ENCODE assay signal across 15 cellular contexts in the genomic region with DNA sequence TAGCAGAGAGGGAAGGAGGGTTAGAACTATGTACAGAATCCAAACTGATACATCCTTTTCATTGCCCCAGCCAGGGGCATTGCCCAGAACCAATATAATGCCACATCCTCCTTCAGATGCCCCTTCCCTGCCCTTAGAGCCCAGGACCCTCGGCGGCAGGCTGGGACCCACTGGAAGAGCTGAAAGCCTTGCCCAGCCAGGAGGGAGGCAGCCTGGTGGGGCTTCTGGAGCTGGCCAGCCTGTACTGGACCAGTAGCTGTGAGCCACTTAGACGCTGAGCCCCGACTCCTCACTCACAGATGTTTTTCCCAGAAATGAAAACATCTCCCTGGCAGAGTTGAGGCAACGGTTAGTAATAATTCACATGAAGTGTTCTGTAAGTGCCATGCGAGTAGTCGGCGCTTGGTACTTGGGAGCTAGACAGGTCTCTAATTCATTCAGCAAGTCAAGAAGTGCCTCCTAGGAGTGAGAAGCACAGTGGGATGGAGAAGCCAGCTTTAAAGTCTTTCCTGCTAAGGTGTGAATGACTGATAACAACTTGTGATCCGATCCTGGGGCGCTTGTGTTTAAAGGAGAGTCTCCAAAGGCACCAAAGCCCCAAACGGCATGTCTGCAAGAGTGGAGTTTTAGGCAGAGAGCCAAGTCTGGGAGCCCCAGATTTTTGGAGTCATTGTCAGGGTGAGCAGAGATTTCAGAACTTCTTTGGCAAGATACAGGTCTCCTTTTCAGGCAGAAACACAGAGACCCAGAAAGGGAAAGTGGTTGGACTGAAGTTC. TPM values are rescaled to one million over a fixed set of nuclear protein-coding genes. Genes with fewer than 3 reads are reported as not detected.
A peak's percentile ranks its signal among the peaks of the same experiment; 100 is the strongest.
DNase-seq lines count a peak whose midpoint lies in the region; ATAC-seq and TF ChIP-seq lines count a peak whose summit lies in the region.
"Had no signal": no experiment of that assay in that cellular context is flagged by ENCODE, and none has a peak within 500 bp of the region (broad histone marks: within the 10 kb centered on the region; RNA-seq: fewer than 3 reads in every experiment).

No MANE protein-coding gene starts in this region.

- H3K4me1 Mint-ChIP-seq in CD4-positive, CD25-positive, alpha-beta regulatory T cell, result peaks cover 8 to 92% (median 61%) of the 10 kb centered on the region in 4 donors
- peaks cover 3% of the 10 kb centered on the region; the same call in 2 of the 3 replicates for H3K4me1 Mint-ChIP-seq in GM23338

- H3K4me2 ChIP-seq in GM23338, result no peak overlapping the region

- no peak overlapping the region for H2AFZ ChIP-seq in GM23338

- H3K4me3 Mint-ChIP-seq in CD4-positive, CD25-positive, alpha-beta regulatory T cell, result peak overlapping the region; percentile 63 to 84 (median 66)
- H3K4me3 Mint-ChIP-seq in GM23338, result no peak overlapping the region
- H3K4me3 Mint-ChIP-seq: endodermal cell had no signal

- peak overlapping the region; percentile 70 to 98 (median 95) for H3K27ac Mint-ChIP-seq in CD4-positive, CD25-positive, alpha-beta regulatory T cell
- no peak overlapping the region for H3K27ac Mint-ChIP-seq in GM23338
- H3K27ac Mint-ChIP-seq: endodermal cell had no signal

- H3K36me3 Mint-ChIP-seq in CD4-positive, CD25-positive, alpha-beta regulatory T cell, result peaks cover 35% of the 10 kb centered on the region
- no peaks in the 10 kb centered on the region for H3K36me3 Mint-ChIP-seq in GM23338 (ENCODE audit: low read depth)

- DNase-seq in CD4-positive, CD25-positive, alpha-beta regulatory T cell, result no peak
- DNase-seq in GM04503 (ENCODE audit: low read depth) (peak; percentile 58), erythroblast (lab: John Stamatoyannopoulos, UW) (peak; percentile 34 to 39), vagina (ENCODE audit: extremely low spot score in 2 of 2) (no peak), GM23338 (ENCODE audit: low spot score) (no peak), NCI-H1417 treated with DMSO at 0.1 percent for 48 hours (lab: John Stamatoyannopoulos, UW) (no peak)
- DNase-seq: activated CD4-positive, alpha-beta T cell treated with anti-CD3 and anti-CD28 coated beads, Interleukin-2, amount 50 U/mL, for 48 hours; DMS53; endodermal cell; H7; hypothalamus; NCI-H1436 treated with DMSO at 0.1 percent for 48 hours; stimulated activated CD4-positive, alpha-beta T cell treated with anti-CD3 and anti-CD28 coated beads, Interleukin-2, amount 100 ng/mL, for 48 hours had no signal

- H3K27me3 Mint-ChIP-seq in CD4-positive, CD25-positive, alpha-beta regulatory T cell, result no peaks in the 10 kb centered on the region
- H3K27me3 Mint-ChIP-seq in GM23338 (ENCODE audit: insufficient read depth, low read depth, poor library complexity), result peaks cover 8% of the 10 kb centered on the region

- no peaks in the 10 kb centered on the region for H4K20me1 ChIP-seq in GM23338 (replicated peaks; ENCODE audit: insufficient read depth)

- H3K27ac ChIP-seq in CD4-positive, CD25-positive, alpha-beta regulatory T cell (ENCODE audit: insufficient read depth, low read length, poor library complexity, severe bottlenecking), result peak overlapping the region; percentile 56
- H3K27ac ChIP-seq in rectal smooth muscle tissue (ENCODE audit: low read depth, low read length) (no peak overlapping the region), vagina (no peak overlapping the region), GM23338 (ENCODE audit: low read depth) (no peak overlapping the region)

- no peaks in the 10 kb centered on the region for H3K79me2 ChIP-seq in GM23338 (replicated peaks; ENCODE audit: insufficient read depth)

- no peaks in the 10 kb centered on the region for H3K9me3 Mint-ChIP-seq in CD4-positive, CD25-positive, alpha-beta regulatory T cell
- no peaks in the 10 kb centered on the region for H3K9me3 Mint-ChIP-seq in GM23338
- H3K9me3 Mint-ChIP-seq: endodermal cell had no signal

- peaks cover 91% of the 10 kb centered on the region for H3K4me1 ChIP-seq in CD4-positive, CD25-positive, alpha-beta regulatory T cell (ENCODE audit: control insufficient read depth, insufficient read depth, low read length, poor library complexity, severe bottlenecking)
- H3K4me1 ChIP-seq in rectal smooth muscle tissue (ENCODE audit: control insufficient read depth, insufficient read depth, low read length) (peaks cover 36% of the 10 kb centered on the region), vagina (peaks cover 93% of the 10 kb centered on the region), GM23338 (ENCODE audit: insufficient read depth) (no peaks in the 10 kb centered on the region)

- TF ChIP-seq POLR2A in erythroblast (IDR thresholded peaks at IDR 0.05; ENCODE audit: low read length) (no peak), vagina (IDR thresholded peaks at IDR 0.05) (no peak)

- H3K27me3 ChIP-seq in CD4-positive, CD25-positive, alpha-beta regulatory T cell (ENCODE audit: control insufficient read depth, insufficient read depth, low read length), result no peaks in the 10 kb centered on the region
- no peaks in the 10 kb centered on the region for H3K27me3 ChIP-seq in rectal smooth muscle tissue (ENCODE audit: control insufficient read depth, insufficient read depth, low read length)
- H3K27me3 ChIP-seq in vagina, result no peaks in the 10 kb centered on the region
- H3K27me3 ChIP-seq in GM23338 (ENCODE audit: insufficient read depth), result no peaks in the 10 kb centered on the region

- H3K9ac ChIP-seq in rectal smooth muscle tissue (ENCODE audit: low read length), result no peak overlapping the region

- H3K4me3 ChIP-seq in CD4-positive, CD25-positive, alpha-beta regulatory T cell (ENCODE audit: low read depth, low read length), result peak overlapping the region; percentile 1
- H3K4me3 ChIP-seq in rectal smooth muscle tissue (ENCODE audit: low read length), result peak overlapping the region; percentile 19
- H3K4me3 ChIP-seq in vagina, result no peak overlapping the region
- H3K4me3 ChIP-seq in GM23338, result no peak overlapping the region

- no peaks in the 10 kb centered on the region for H3K9me3 ChIP-seq in CD4-positive, CD25-positive, alpha-beta regulatory T cell (ENCODE audit: control insufficient read depth in 2 of 2, low read length in 2 of 2)
- H3K9me3 ChIP-seq in vagina, result no peaks in the 10 kb centered on the region

- no peaks in the 10 kb centered on the region for H3F3A ChIP-seq in GM23338 (replicated peaks; ENCODE audit: low read depth)

- TF ChIP-seq CTCF in vagina (IDR thresholded peaks at IDR 0.05), result no peak
- no peak for TF ChIP-seq CTCF in GM23338 (conservative IDR thresholded peaks at IDR 0.05; ENCODE audit: low read depth in 2 of 2)

- intact Hi-C loops in vagina (cut with DNase I), result no loop called here

- H3K36me3 ChIP-seq in CD4-positive, CD25-positive, alpha-beta regulatory T cell (ENCODE audit: control insufficient read depth, insufficient read depth, low read length), result peaks cover 74% of the 10 kb centered on the region
- H3K36me3 ChIP-seq in rectal smooth muscle tissue (ENCODE audit: control insufficient read depth, insufficient read depth, low read length), result peaks cover 20% of the 10 kb centered on the region
- H3K36me3 ChIP-seq in vagina, result peaks cover 0 to 24% of the 10 kb centered on the region in 2 donors
- H3K36me3 ChIP-seq in GM23338 (ENCODE audit: insufficient read depth), result no peaks in the 10 kb centered on the region

- ATAC-seq in CD4-positive, CD25-positive, alpha-beta regulatory T cell (ENCODE audit: low read depth in 2 of 2), result no peak
- no peak for ATAC-seq in GM23338
- ATAC-seq in GM18511 (IDR thresholded peaks at IDR 0.05; ENCODE audit: unreplicated experiment), result no peak

- no peaks in the 10 kb centered on the region for H3K9me2 ChIP-seq in GM23338 (ENCODE audit: insufficient read depth)

TF ChIP-seq in GM23338, 12 proteins besides CTCF, POLR2A, EP300 and RAD21 (continues in another document):
- TF ChIP-seq NANOG (IDR thresholded peaks at IDR 0.05; ENCODE audit: borderline replicate concordance), result no peak

RNA-seq across cellular contexts. Expression of gene VSIR, which starts 9.8 kb away (rescaled TPM):
- total RNA-seq in CD4-positive, CD25-positive, alpha-beta regulatory T cell, result 167 TPM
- 100 to 1,000 TPM; 226 to 339 (median 294) TPM for polyA plus RNA-seq in CD4-positive, CD25-positive, alpha-beta regulatory T cell
- total RNA-seq in vagina, result 96.5 TPM
- 0.04 and 0.10 TPM in 2 replicates for total RNA-seq in GM23338 (2014; rRNA removed; shearing (Covaris generic))
- 0.74 TPM in 1 of 2 replicates, not detected in the other for polyA plus RNA-seq in GM23338 (2016; fragmentation: Nextera tagmentation; extraction: Ambion mirVana)

RNA-seq across cellular contexts. Expression of gene C10orf105, which starts 44.0 kb away (rescaled TPM):
- total RNA-seq in CD4-positive, CD25-positive, alpha-beta regulatory T cell, result 0.52 TPM
- under 1 TPM in 2 of 4 donors, not detected in 2; 0.05 to 0.20 TPM for polyA plus RNA-seq in CD4-positive, CD25-positive, alpha-beta regulatory T cell
- 0.49 TPM for total RNA-seq in vagina
- total RNA-seq in GM23338 (2014; rRNA removed; shearing (Covaris generic)), result 0.17 and 0.19 TPM in 2 replicates
- polyA plus RNA-seq in GM23338 (2016; fragmentation: Nextera tagmentation; extraction: Ambion mirVana), result 0.15 and 0.19 TPM in 2 replicates

Comparison
In these comparisons a context has a peak if more than half of its experiments do, and no peak if none do; other contexts are left out.
1. DNase-seq: peak in GM04503 (single experiment) and erythroblast (2 of 2); none in CD4-positive, CD25-positive, alpha-beta regulatory T cell (0 of 3), vagina (0 of 2), GM23338 (single experiment) and NCI-H1417 treated with DMSO at 0.1 percent for 48 hours (single experiment).
2. H3K4me3 ChIP-seq: peak in CD4-positive, CD25-positive, alpha-beta regulatory T cell (single experiment) and rectal smooth muscle tissue (single experiment); none in vagina (0 of 2) and GM23338 (single experiment).
3. RNA of gene VSIR, which starts 9.8 kb away (total RNA-seq): 167 TPM in CD4-positive, CD25-positive, alpha-beta regulatory T cell (single experiment) and 96.5 TPM in vagina (single experiment); 0.04 to 0.10 TPM in GM23338; every median in the first group is over 10 times any median in the second.